Comparison of ENCODE assay signal across 1 cellular context in genomic region chr7:139119486-139119849, GRCh38.
TF ChIP-seq lines count a peak whose summit lies in the region.

No MANE protein-coding gene starts in this region.

TF ChIP-seq in K562, 482 proteins besides CTCF, POLR2A, EP300 and RAD21 (continued from another document):
- TF ChIP-seq ZNF407 (IDR thresholded peaks at IDR 0.05; ENCODE audit: low read depth) (no peak), DLX4 (CRISPR knock-in tag; IDR thresholded peaks at IDR 0.05) (0 out of 2 replicates have a peak, but pooled peaks have one; percentile 53), SPI1 (IDR thresholded peaks at IDR 0.05; ENCODE audit: borderline replicate concordance, low read depth, low read length) (no peak), ID3 (CRISPR knock-in tag; IDR thresholded peaks at IDR 0.05) (no peak), ID3 (tag; IDR thresholded peaks at IDR 0.05) (no peak), SLC30A9 (CRISPR knock-in tag; IDR thresholded peaks at IDR 0.05) (no peak), PTBP1 (IDR thresholded peaks at IDR 0.05; ENCODE audit: low read depth, low read length) (no peak), ZNF318 (IDR thresholded peaks at IDR 0.05; ENCODE audit: borderline replicate concordance in 1 of 2, low read depth in 1 of 2) (peak in 1 of 2 experiments; percentile 13; a peak in 1 of 4 replicates), CEBPZ (IDR thresholded peaks at IDR 0.05; ENCODE audit: borderline replicate concordance, low read depth, low read length) (no peak), CBX8 (IDR thresholded peaks at IDR 0.05; ENCODE audit: borderline replicate concordance, extremely low read depth, low read depth, low read length, poor library complexity, severe bottlenecking) (no peak), ARID4B (CRISPR knock-in tag; IDR thresholded peaks at IDR 0.05) (peak; percentile 43; the same call in 1 of the 2 replicates), TAL1 (IDR thresholded peaks at IDR 0.05) (no peak), ZNF699 (CRISPR knock-in tag; IDR thresholded peaks at IDR 0.05; ENCODE audit: insufficient replicate concordance) (no peak), CSDE1 (IDR thresholded peaks at IDR 0.05) (no peak), PCBP2 (IDR thresholded peaks at IDR 0.05; ENCODE audit: low read depth, low read length, poor library complexity, severe bottlenecking) (no peak)
